30 cellular contexts compared by ENCODE assay signal in genomic region chr1:77026126-77026525, GRCh38.
"Had no signal": no experiment of that assay in that cellular context is flagged by ENCODE, and none has a peak within 500 bp of the region (broad histone marks: within the 10 kb centered on the region; RNA-seq: fewer than 3 reads in every experiment).

No MANE protein-coding gene starts in this region.

- H3K4me3 ChIP-seq: ascending aorta, SJSA1 had no signal

- ATAC-seq: activated CD8-positive, alpha-beta memory T cell treated with anti-CD3 and anti-CD28 coated beads, Interleukin-2, amount 10 ng/mL, durations not matched to agents 7 days and 5 days; activated T-cell treated with anti-CD3 and anti-CD28 coated beads, Interleukin-2, amount 50 U/mL, for 72 hours; T-helper 17 cell had no signal

- DNase-seq: activated CD4-positive, alpha-beta memory T cell treated with anti-CD3 and anti-CD28 coated beads, Interleukin-2, amount 10 ng/mL, durations not matched to agents 7 days and 5 days; activated CD4-positive, alpha-beta T cell treated with anti-CD3 and anti-CD28 coated beads for 1 hour; activated CD4-positive, alpha-beta T cell treated with anti-CD3 and anti-CD28 coated beads for 48 hours; activated CD4-positive, CD25-positive, alpha-beta regulatory T cell; activated CD8-positive, alpha-beta memory T cell treated with anti-CD3 and anti-CD28 coated beads for 24 hours; activated CD8-positive, alpha-beta memory T cell treated with anti-CD3 and anti-CD28 coated beads, Interleukin-2, amount 10 ng/mL, durations not matched to agents 7 days and 5 days; activated CD8-positive, alpha-beta memory T cell treated with anti-CD3 and anti-CD28 coated beads, Interleukin-2, amount 50 U/mL, for 48 hours; activated gamma-delta T cell; activated naive CD4-positive, alpha-beta T cell treated with Interleukin-2 at 50 U/mL for 16 hours; activated naive CD8-positive, alpha-beta T cell treated with anti-CD3 and anti-CD28 coated beads, Interleukin-2, amount 10 ng/mL, durations not matched to agents 7 days and 5 days; activated T-cell treated with anti-CD3 and anti-CD28 coated beads, Interleukin-2, amount 50 U/mL, for 72 hours; amygdala; MM.1S; MV-4-11; NCI-H1092; NCI-H1436 treated with DMSO at 0.1 percent for 48 hours; NCI-H1694 treated with DMSO at 0.1 percent for 48 hours; NCI-H2029; NCI-H345; NCI-H524 treated with DMSO at 0.1 percent for 48 hours; OCI-M1; SHP77; SK-N-SH; T-helper 17 cell had no signal

- H3K9ac ChIP-seq: KMS-11, SK-N-SH had no signal

- H3K9me3 ChIP-seq: ascending aorta, SJSA1, SK-N-SH had no signal

- H3K27ac ChIP-seq: ascending aorta, KMS-11, SJSA1, VCaP had no signal

- H3K27me3 ChIP-seq: ascending aorta had no signal

- H3K9me3 Mint-ChIP-seq: activated CD4-positive, alpha-beta memory T cell treated with anti-CD3 and anti-CD28 coated beads, Interleukin-2, amount 10 ng/mL, durations not matched to agents 7 days and 5 days; activated naive CD4-positive, alpha-beta T cell treated with anti-CD3 and anti-CD28 coated beads, Interleukin-2, amount 50 U/mL, for 24 hours; activated naive CD8-positive, alpha-beta T cell treated with anti-CD3 and anti-CD28 coated beads, Interleukin-2, amount 10 ng/mL, durations not matched to agents 7 days and 5 days; activated T-cell treated with anti-CD3 and anti-CD28 coated beads, Interleukin-2, amount 50 U/mL, for 72 hours; activated T-helper 2 cell treated with anti-CD3 and anti-CD28 coated beads, Interferon-gamma antibody, Interleukin-2, Interleukin-4, amounts not matched to agents 10 μg/mL and 5 μg/mL and 100 μg/mL, durations not matched to agents 14 hours and 24 hours and 36 hours had no signal

- H3K4me1 ChIP-seq: ascending aorta had no signal

- H3K36me3 ChIP-seq: ascending aorta, SJSA1 had no signal

- H3K27ac Mint-ChIP-seq: activated CD4-positive, alpha-beta memory T cell treated with anti-CD3 and anti-CD28 coated beads, Interleukin-2, amount 10 ng/mL, durations not matched to agents 7 days and 5 days; activated CD8-positive, alpha-beta memory T cell treated with anti-CD3 and anti-CD28 coated beads, Interleukin-2, amount 10 ng/mL, durations not matched to agents 7 days and 5 days; activated naive CD4-positive, alpha-beta T cell treated with anti-CD3 and anti-CD28 coated beads, Interleukin-2, amount 50 U/mL, for 24 hours; activated naive CD8-positive, alpha-beta T cell treated with anti-CD3 and anti-CD28 coated beads, Interleukin-2, amount 10 ng/mL, durations not matched to agents 7 days and 5 days; activated T-cell treated with anti-CD3 and anti-CD28 coated beads, Interleukin-2, amount 50 U/mL, for 72 hours; activated T-helper 2 cell treated with anti-CD3 and anti-CD28 coated beads, Interferon-gamma antibody, Interleukin-2, Interleukin-4, amounts not matched to agents 10 μg/mL and 5 μg/mL and 100 μg/mL, durations not matched to agents 14 hours and 24 hours and 36 hours; T-helper 17 cell had no signal

- H3K4me1 Mint-ChIP-seq: activated CD4-positive, alpha-beta memory T cell treated with anti-CD3 and anti-CD28 coated beads, Interleukin-2, amount 10 ng/mL, durations not matched to agents 7 days and 5 days; activated CD8-positive, alpha-beta memory T cell treated with anti-CD3 and anti-CD28 coated beads, Interleukin-2, amount 10 ng/mL, durations not matched to agents 7 days and 5 days; activated naive CD4-positive, alpha-beta T cell treated with anti-CD3 and anti-CD28 coated beads, Interleukin-2, amount 50 U/mL, for 24 hours; activated naive CD8-positive, alpha-beta T cell treated with anti-CD3 and anti-CD28 coated beads, Interleukin-2, amount 10 ng/mL, durations not matched to agents 7 days and 5 days; T-helper 17 cell had no signal

- H3K36me3 Mint-ChIP-seq: activated CD8-positive, alpha-beta memory T cell treated with anti-CD3 and anti-CD28 coated beads, Interleukin-2, amount 10 ng/mL, durations not matched to agents 7 days and 5 days; activated naive CD4-positive, alpha-beta T cell treated with anti-CD3 and anti-CD28 coated beads, Interleukin-2, amount 50 U/mL, for 24 hours; activated naive CD8-positive, alpha-beta T cell treated with anti-CD3 and anti-CD28 coated beads, Interleukin-2, amount 10 ng/mL, durations not matched to agents 7 days and 5 days had no signal

- H3K4me2 ChIP-seq: KMS-11, SK-N-SH had no signal

- H3K4me3 Mint-ChIP-seq: activated CD4-positive, alpha-beta memory T cell treated with anti-CD3 and anti-CD28 coated beads, Interleukin-2, amount 10 ng/mL, durations not matched to agents 7 days and 5 days; activated CD8-positive, alpha-beta memory T cell treated with anti-CD3 and anti-CD28 coated beads, Interleukin-2, amount 10 ng/mL, durations not matched to agents 7 days and 5 days; activated naive CD4-positive, alpha-beta T cell treated with anti-CD3 and anti-CD28 coated beads, Interleukin-2, amount 50 U/mL, for 24 hours; activated naive CD8-positive, alpha-beta T cell treated with anti-CD3 and anti-CD28 coated beads, Interleukin-2, amount 10 ng/mL, durations not matched to agents 7 days and 5 days; activated T-cell treated with anti-CD3 and anti-CD28 coated beads, Interleukin-2, amount 50 U/mL, for 72 hours; T-helper 17 cell had no signal
